Comparison of ENCODE assay signal across 8 cellular contexts in genomic region chr2:128321784-128322650, GRCh38. TPM values are rescaled to one million over a fixed set of nuclear protein-coding genes. Genes with fewer than 3 reads are reported as not detected.
DNase-seq lines count a peak whose midpoint lies in the region; ATAC-seq and TF ChIP-seq lines count a peak whose summit lies in the region.

No MANE protein-coding gene starts in this region.

- H3K36me3 ChIP-seq in neutrophil, result no peaks in the 10 kb centered on the region

- DNase-seq in Daoy (ENCODE audit: low read depth) (peak; percentile 85), HuH-7.5 (ENCODE audit: low spot score) (peak; percentile 93), foreskin melanocyte (peak; percentile 61), substantia nigra (lab: John Stamatoyannopoulos, UW) (peak in 44 of 49 donors; percentile 42 to 90 (median 76))
- DNase-seq in activated effector memory CD4-positive, alpha-beta T cell treated with anti-CD3 and anti-CD28 coated beads, Interleukin-2, amount 50 U/mL, for 16 hours, result peak; percentile 94

- peak; percentile 52 for ATAC-seq in GM21529 (IDR thresholded peaks at IDR 0.05; ENCODE audit: unreplicated experiment)

- peak overlapping the region; percentile 55 to 59 for H3K4me3 ChIP-seq in neutrophil (ENCODE audit: low read depth in 1 of 2, low read length in 1 of 2)

- TF ChIP-seq CTCF in neutrophil (IDR thresholded peaks at IDR 0.05), result peak; percentile 95

- H3K4me1 ChIP-seq in neutrophil (ENCODE audit: control insufficient read depth in 1 of 2, insufficient read depth in 1 of 2, low read depth in 1 of 2, low read length in 1 of 2), result peaks cover 18 to 30% of the 10 kb centered on the region in 2 experiments

- no peaks in the 10 kb centered on the region for H3K9me3 ChIP-seq in neutrophil

- H3K27me3 ChIP-seq in neutrophil, result peaks cover 65% of the 10 kb centered on the region

- 0 out of 2 replicates have a peak, but pooled peaks have one; percentile 11 for TF ChIP-seq POLR2A in Raji (IDR thresholded peaks at IDR 0.05; ENCODE audit: insufficient read depth, low read depth, low read length)

- no peak overlapping the region for H3K27ac ChIP-seq in neutrophil
- peak overlapping the region; percentile 53 for H3K27ac ChIP-seq in substantia nigra (ENCODE audit: low read depth, low read length, poor library complexity, severe bottlenecking)

RNA-seq across cellular contexts. Expression of gene HS6ST1, which starts 3.3 kb away (rescaled TPM):
- 10.3 and 13.0 TPM in 2 replicates for total RNA-seq in Daoy (2014; rRNA removed; shearing (Covaris generic))
